Comparison of ENCODE assay signal across 14 cellular contexts in the genomic region with DNA sequence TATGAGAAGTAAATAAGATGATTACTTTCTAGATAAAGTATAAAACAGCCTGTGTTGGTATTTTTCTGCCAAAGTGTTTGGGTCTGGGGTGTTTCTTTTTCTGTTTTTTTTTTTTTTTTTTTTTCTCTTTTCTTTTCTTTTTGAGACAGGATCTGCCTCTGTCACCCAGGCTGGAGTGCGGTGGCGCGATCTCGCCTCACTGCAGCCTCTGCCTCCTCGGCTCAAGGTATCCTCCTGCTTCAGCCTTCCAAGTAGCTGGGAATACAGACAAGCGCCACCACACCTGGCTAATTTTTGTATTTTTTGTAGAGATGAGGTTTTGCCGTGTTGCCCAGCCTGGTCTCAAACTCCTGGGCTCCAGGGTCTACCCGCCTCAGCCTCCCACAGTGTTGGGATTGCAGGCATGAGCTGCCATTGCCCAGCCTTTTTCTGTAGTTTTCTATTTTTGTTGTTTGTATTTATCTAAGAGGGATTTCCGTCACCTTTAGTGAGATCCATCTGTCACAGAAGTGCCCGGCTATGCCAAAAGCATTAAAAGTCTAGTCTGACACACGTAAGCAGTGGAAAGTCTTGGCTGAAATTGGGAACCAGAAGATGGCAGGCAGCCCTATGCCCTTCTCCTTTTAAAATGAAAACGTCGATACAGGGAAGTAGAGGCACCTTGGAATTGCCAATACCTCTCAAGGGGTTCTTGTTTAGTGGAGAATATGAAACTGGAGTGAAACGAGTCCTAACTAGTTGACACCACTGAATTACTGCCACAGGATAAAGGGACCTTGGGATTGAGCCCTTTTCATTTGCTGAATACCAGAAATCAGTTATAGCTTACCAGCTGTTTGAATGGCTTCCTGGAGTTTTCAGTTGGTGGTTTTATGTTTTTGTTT. TPM values are rescaled to one million over a fixed set of nuclear protein-coding genes. Genes with fewer than 3 reads are reported as not detected.
A peak's percentile ranks its signal among the peaks of the same experiment; 100 is the strongest.
DNase-seq lines count a peak whose midpoint lies in the region; ATAC-seq and TF ChIP-seq lines count a peak whose summit lies in the region.
"Had no signal": no experiment of that assay in that cellular context is flagged by ENCODE, and none has a peak within 500 bp of the region (broad histone marks: within the 10 kb centered on the region; RNA-seq: fewer than 3 reads in every experiment).

No MANE protein-coding gene starts in this region.

- peaks cover 69% of the 10 kb centered on the region for H3K36me3 Mint-ChIP-seq in activated naive CD4-positive, alpha-beta T cell treated with anti-CD3 and anti-CD28 coated beads, Interleukin-2, amount 10 ng/mL, durations not matched to agents 7 days and 5 days
- H3K36me3 Mint-ChIP-seq in T-helper 17 cell (ENCODE audit: low read depth), result peaks cover 4% of the 10 kb centered on the region

- peaks cover 76% of the 10 kb centered on the region for H3K4me1 Mint-ChIP-seq in activated naive CD4-positive, alpha-beta T cell treated with anti-CD3 and anti-CD28 coated beads, Interleukin-2, amount 10 ng/mL, durations not matched to agents 7 days and 5 days
- H3K4me1 Mint-ChIP-seq in T-helper 17 cell, result peaks cover 38% of the 10 kb centered on the region

- no peaks in the 10 kb centered on the region for H3K27me3 ChIP-seq in esophagus (ENCODE audit: control insufficient read depth in 1 of 2, insufficient read depth in 2 of 2, low read length in 2 of 2)
- H3K27me3 ChIP-seq in stomach, result no peaks in the 10 kb centered on the region
- H3K27me3 ChIP-seq: esophagus muscularis mucosa, pancreas had no signal

- H3K9me3 ChIP-seq in T-helper 17 cell (ENCODE audit: control insufficient read depth, low read length, poor library complexity, severe bottlenecking) (no peaks in the 10 kb centered on the region), esophagus (ENCODE audit: control insufficient read depth in 2 of 2, insufficient read depth in 1 of 2, low read depth in 1 of 2, low read length in 1 of 2) (no peaks in the 10 kb centered on the region), stomach (no peaks in the 10 kb centered on the region)
- H3K9me3 ChIP-seq: esophagus muscularis mucosa, pancreas had no signal

- WGBS in esophagus, 2 donors, result 93% methylated on average over 14 of the region's 14 CpGs
- WGBS in stomach, 5 donors, result 90 to 95% (median 91%) methylated on average over 14 of the region's 14 CpGs

- intact Hi-C loops in stomach (cut with DNase I; ENCODE audit: low total_unique reads) (no loop called here), head of caudate nucleus (cut with DNase I) (no loop called here)

- H3K4me3 ChIP-seq in esophagus (ENCODE audit: low read depth in 1 of 2, low read length in 2 of 2) (no peak overlapping the region), stomach (no peak overlapping the region)
- H3K4me3 ChIP-seq: esophagus muscularis mucosa, pancreas had no signal

- peaks cover 4% of the 10 kb centered on the region for H3K9me3 Mint-ChIP-seq in activated naive CD4-positive, alpha-beta T cell treated with anti-CD3 and anti-CD28 coated beads, Interleukin-2, amount 10 ng/mL, durations not matched to agents 7 days and 5 days

- peak overlapping the region; percentile 41 to 43 for H3K27ac ChIP-seq in esophagus (ENCODE audit: low read depth in 2 of 2, low read length in 1 of 2)
- H3K27ac ChIP-seq in stomach, result peak overlapping the region in 4 of 5 donors; percentile 32 to 68 (median 40)
- H3K27ac ChIP-seq: esophagus muscularis mucosa, pancreas, RWPE1 had no signal

- H3K4me1 ChIP-seq in esophagus (ENCODE audit: control insufficient read depth in 2 of 2, insufficient read depth in 2 of 2, low read length in 1 of 2), result no peaks in the 10 kb centered on the region
- H3K4me1 ChIP-seq in stomach, result peaks cover 12 to 51% (median 37%) of the 10 kb centered on the region in 4 donors

- H3K27me3 Mint-ChIP-seq in activated naive CD4-positive, alpha-beta T cell treated with anti-CD3 and anti-CD28 coated beads, Interleukin-2, amount 10 ng/mL, durations not matched to agents 7 days and 5 days, result no peaks in the 10 kb centered on the region
- no peaks in the 10 kb centered on the region for H3K27me3 Mint-ChIP-seq in T-helper 17 cell

- CTCF ChIA-PET in activated naive CD4-positive, alpha-beta T cell treated with anti-CD3 and anti-CD28 coated beads, Interleukin-2, amount 10 ng/mL, durations not matched to agents 7 days and 5 days (lab: Charles Lee), result interaction anchor here (1.0 to 5.7 kb wide), 4 partner anchors 14 to 163 kb away, joined by 3 to 32 read pairs (median 4); a partner anchor contains a TSS

- no peak for TF ChIP-seq CTCF in stomach (IDR thresholded peaks at IDR 0.05)

- H3K27ac Mint-ChIP-seq in activated naive CD4-positive, alpha-beta T cell treated with anti-CD3 and anti-CD28 coated beads, Interleukin-2, amount 10 ng/mL, durations not matched to agents 7 days and 5 days, result peak overlapping the region; percentile 99
- peak overlapping the region; percentile 97 for H3K27ac Mint-ChIP-seq in T-helper 17 cell

- peak overlapping the region; percentile 53 for H3K4me3 Mint-ChIP-seq in activated naive CD4-positive, alpha-beta T cell treated with anti-CD3 and anti-CD28 coated beads, Interleukin-2, amount 10 ng/mL, durations not matched to agents 7 days and 5 days
- H3K4me3 Mint-ChIP-seq in T-helper 17 cell, result peak overlapping the region; percentile 77

- no peak for TF ChIP-seq POLR2A in stomach (IDR thresholded peaks at IDR 0.05)

- ATAC-seq in T-helper 17 cell, result no peak
- ATAC-seq: HCT116 had no signal

- no peak for TF ChIP-seq EP300 in stomach (IDR thresholded peaks at IDR 0.05)

- H3K36me3 ChIP-seq in esophagus (ENCODE audit: control insufficient read depth in 2 of 2, insufficient read depth in 2 of 2, low read length in 1 of 2) (peaks cover 0 to 7% of the 10 kb centered on the region in 2 donors), stomach (peaks cover 12 to 52% (median 44%) of the 10 kb centered on the region in 4 donors)

- peak; percentile 43 for DNase-seq in activated naive CD4-positive, alpha-beta T cell treated with anti-CD3 and anti-CD28 coated beads, Interleukin-2, amount 10 ng/mL, durations not matched to agents 7 days and 5 days
- DNase-seq in activated naive CD4-positive, alpha-beta T cell treated with Interleukin-2 at 50 U/mL for 16 hours, result no peak
- DNase-seq in T-helper 17 cell, result no peak
- DNase-seq in stomach, result no peak
- DNase-seq in head of caudate nucleus, result no peak
- no peak for DNase-seq in inferior parietal cortex (ENCODE audit: extremely low spot score)
- DNase-seq in NCI-H2227 (lab: John Stamatoyannopoulos, UW; ENCODE audit: unreplicated experiment), result no peak
- DNase-seq: cerebellar nuclear complex, NCI-H446, pancreas had no signal

RNA-seq across cellular contexts. Expression of a gene that starts 14.0 kb away (rescaled TPM):
- total RNA-seq in T-helper 17 cell (10 to 100 TPM; 68.7 to 82.7 TPM), stomach (100 to 1,000 TPM in 2 of 5 donors, 10 to 100 TPM in 3; 38.5 to 122 (median 97.6) TPM)
- polyA plus RNA-seq in esophagus (10 to 100 TPM; 75.3 to 79.9 TPM), stomach (100 to 1,000 TPM in 1 of 3 donors, 10 to 100 TPM in 2; 58.9 to 135 (median 89.7) TPM)
